8 cellular contexts compared by ENCODE assay signal in genomic region chr16:8866118-8866883, GRCh38.
A peak's percentile ranks its signal among the peaks of the same experiment; 100 is the strongest.
DNase-seq lines count a peak whose midpoint lies in the region; TF ChIP-seq lines count a peak whose summit lies in the region.

No MANE protein-coding gene starts in this region.

- peak; percentile 97 for DNase-seq in ELF-1 (ENCODE audit: low read depth, low spot score)
- peak in 41 of 42 donors; percentile 59 to 94 (median 75) for DNase-seq in head of caudate nucleus
- DNase-seq in activated CD8-positive, alpha-beta memory T cell treated with anti-CD3 and anti-CD28 coated beads, Interleukin-2, amount 50 U/mL, for 4 hours = no peak
- no peak for DNase-seq in amniotic stem cell (lab: John Stamatoyannopoulos, UW)
- no peak for DNase-seq in NOMO-1 treated with dmso at 0.1 percent for 144 hours (lab: John Stamatoyannopoulos, UW; ENCODE audit: unreplicated experiment)
- no peak for DNase-seq in DMS153 (lab: John Stamatoyannopoulos, UW)

- H3K27me3 ChIP-seq in parathyroid adenoma (ENCODE audit: control insufficient read depth, insufficient read depth, low read length) = no peaks in the 10 kb centered on the region

- peak overlapping the region; percentile 8 for H2AFZ ChIP-seq in parathyroid adenoma

- H3K79me2 ChIP-seq in parathyroid adenoma = peaks cover 4% of the 10 kb centered on the region

- no peak overlapping the region for H3K9ac ChIP-seq in parathyroid adenoma

- no peak for TF ChIP-seq CTCF in VCaP (conservative IDR thresholded peaks at IDR 0.05)
- no peak for TF ChIP-seq CTCF in parathyroid adenoma (IDR thresholded peaks at IDR 0.05)

- intact Hi-C loops in head of caudate nucleus (cut with DNase I) = loop anchor here (5.0 to 10.0 kb wide), 3 partner anchors 69 to 226 kb away; partner anchors contain the start of genes ABAT, HAPSTR1, PMM2 and TMEM186

- H3K27ac ChIP-seq in VCaP = peak overlapping the region; percentile 71
- H3K27ac ChIP-seq in parathyroid adenoma = peak overlapping the region; percentile 7

- H3K4me1 ChIP-seq in parathyroid adenoma = peaks cover 7% of the 10 kb centered on the region

- no peaks in the 10 kb centered on the region for H3K9me3 ChIP-seq in parathyroid adenoma (ENCODE audit: control insufficient read depth, low read length)

- no peaks in the 10 kb centered on the region for H3K36me3 ChIP-seq in parathyroid adenoma (ENCODE audit: control insufficient read depth, insufficient read depth, low read length)

- H3K4me3 ChIP-seq in parathyroid adenoma (ENCODE audit: low read depth, low read length) = no peak overlapping the region

- H3K4me2 ChIP-seq in parathyroid adenoma (ENCODE audit: low read length) = no peak overlapping the region

Comparison
In these comparisons a context has a peak if more than half of its experiments do, and no peak if none do; other contexts are left out.
1. DNase-seq: peak in ELF-1 (single experiment) and head of caudate nucleus (41 of 42); none in activated CD8-positive, alpha-beta memory T cell treated with anti-CD3 and anti-CD28 coated beads, Interleukin-2, amount 50 U/mL, for 4 hours (single experiment), amniotic stem cell (single experiment), NOMO-1 treated with dmso at 0.1 percent for 144 hours (single experiment) and DMS153 (single experiment).